Comparison of ENCODE assay signal across 15 cellular contexts in the genomic region with DNA sequence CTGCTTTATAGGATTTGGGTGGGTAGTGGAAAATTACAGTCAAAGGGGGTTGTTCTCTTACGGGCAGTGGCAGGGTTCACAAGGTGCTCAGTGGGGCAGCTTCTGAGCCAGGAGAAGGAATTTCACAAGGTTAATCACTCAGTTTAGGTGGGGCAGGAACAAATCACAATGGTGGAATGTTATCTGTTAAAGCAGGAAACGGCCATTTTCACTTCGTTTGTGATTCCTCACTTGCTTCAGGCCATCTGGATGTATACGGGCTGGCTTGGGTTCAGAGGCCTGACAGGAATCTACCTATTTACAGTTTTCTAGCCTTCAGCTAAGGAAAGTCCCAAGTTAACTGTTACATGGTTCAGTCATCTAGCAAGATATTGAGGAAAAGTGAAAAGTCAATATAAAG.
A peak's percentile ranks its signal among the peaks of the same experiment; 100 is the strongest.
DNase-seq lines count a peak whose midpoint lies in the region; ATAC-seq and TF ChIP-seq lines count a peak whose summit lies in the region.
"Had no signal": no experiment of that assay in that cellular context is flagged by ENCODE, and none has a peak within 500 bp of the region (broad histone marks: within the 10 kb centered on the region; RNA-seq: fewer than 3 reads in every experiment).

No MANE protein-coding gene starts in this region.

- H3K27ac ChIP-seq in breast epithelium (no peak overlapping the region), mammary epithelial cell (ENCODE audit: insufficient read depth, low read depth, low read length) (no peak overlapping the region)
- H3K27ac ChIP-seq: 22Rv1; BLaER1 treated with 17β-estradiol and CSF1 and Interleukin-3, amounts not matched to agents 10 nM and 100 nM; HL-60 had no signal

- H3K4me3 ChIP-seq in breast epithelium (no peak overlapping the region), mammary epithelial cell (replicated peaks in 1 of 3; ENCODE audit: insufficient read depth in 1 of 3, low read depth in 2 of 3, low read length in 3 of 3) (no peak overlapping the region), epithelial cell of esophagus (ENCODE audit: low read length) (no peak overlapping the region)
- H3K4me3 ChIP-seq: BLaER1 treated with 17β-estradiol and CSF1 and Interleukin-3, amounts not matched to agents 10 nM and 100 nM had no signal

- H2AFZ ChIP-seq in mammary epithelial cell (ENCODE audit: low read depth, low read length) = peak overlapping the region; percentile 69

- 40% methylated on average over 4 of the region's 4 CpGs for WGBS in mammary epithelial cell (ENCODE audit: low coverage, missing lambda C conversion rate)

- H3K9ac ChIP-seq in mammary epithelial cell (ENCODE audit: insufficient read depth, low read length) = no peak overlapping the region
- H3K9ac ChIP-seq: BLaER1 treated with 17β-estradiol and CSF1 and Interleukin-3, amounts not matched to agents 10 nM and 100 nM had no signal

- H3K27me3 Mint-ChIP-seq in MCF 10A (ENCODE audit: insufficient read depth, unreplicated experiment) = no peaks in the 10 kb centered on the region
- H3K27me3 Mint-ChIP-seq: CD4-positive, CD25-positive, alpha-beta regulatory T cell had no signal

- TF ChIP-seq POLR2A in breast epithelium (IDR thresholded peaks at IDR 0.05) = no peak

- H3K79me2 ChIP-seq in mammary epithelial cell (ENCODE audit: insufficient read depth, low read length) = no peaks in the 10 kb centered on the region

- H3K36me3 ChIP-seq in breast epithelium (no peaks in the 10 kb centered on the region), mammary epithelial cell (ENCODE audit: insufficient read depth, low read length) (no peaks in the 10 kb centered on the region)
- H3K36me3 ChIP-seq: BLaER1 treated with 17β-estradiol and CSF1 and Interleukin-3, amounts not matched to agents 10 nM and 100 nM had no signal

- POLR2A ChIA-PET in MCF 10A (lab: Yijun Ruan, JAX) = no interaction called here

- no peaks in the 10 kb centered on the region for H3K4me1 ChIP-seq in breast epithelium
- no peaks in the 10 kb centered on the region for H3K4me1 ChIP-seq in mammary epithelial cell (ENCODE audit: insufficient read depth, low read length)
- H3K4me1 ChIP-seq: BLaER1 treated with 17β-estradiol and CSF1 and Interleukin-3, amounts not matched to agents 10 nM and 100 nM had no signal

- no peak overlapping the region for H3K4me3 Mint-ChIP-seq in MCF 10A (ENCODE audit: unreplicated experiment)
- H3K4me3 Mint-ChIP-seq: CD4-positive, CD25-positive, alpha-beta regulatory T cell; H9 had no signal

- in situ Hi-C loops in mammary epithelial cell (cut with MboI; ENCODE audit: low sequenced_read_pairs in 2 of 2) = no loop called here

- no peaks in the 10 kb centered on the region for H3K36me3 Mint-ChIP-seq in MCF 10A (ENCODE audit: insufficient read depth, unreplicated experiment)
- H3K36me3 Mint-ChIP-seq: CD4-positive, CD25-positive, alpha-beta regulatory T cell had no signal

- H3K27ac Mint-ChIP-seq in MCF 10A (ENCODE audit: low read depth, unreplicated experiment) = peak overlapping the region; percentile 10
- H3K27ac Mint-ChIP-seq: CD4-positive, CD25-positive, alpha-beta regulatory T cell had no signal

- H3K27me3 ChIP-seq in breast epithelium (no peaks in the 10 kb centered on the region), mammary epithelial cell (ENCODE audit: insufficient read depth, low read length) (peaks cover 2% of the 10 kb centered on the region)
- H3K27me3 ChIP-seq: BLaER1 treated with 17β-estradiol and CSF1 and Interleukin-3, amounts not matched to agents 10 nM and 100 nM had no signal

- ATAC-seq in HG02884 (IDR thresholded peaks at IDR 0.05; ENCODE audit: unreplicated experiment) = no peak

- peaks cover 22% of the 10 kb centered on the region for H3K9me3 Mint-ChIP-seq in MCF 10A (ENCODE audit: unreplicated experiment)

- CTCF ChIA-PET in MCF 10A (lab: Yijun Ruan, JAX) (interaction anchor here (0.6 to 4.0 kb wide), 2 partner anchors 13 to 488 kb away, joined by 3 to 15 read pairs; no protein-coding TSS in a partner anchor), mammary epithelial cell (lab: Charles Lee; ENCODE audit: low non-redundant PET) (no interaction called here)

- intact Hi-C loops in MCF 10A (cut with micrococcal nuclease) (no loop called here), breast epithelium (cut with DNase I; ENCODE audit: low total_unique reads) (no loop called here), mammary epithelial cell (cut with micrococcal nuclease) (no loop called here)

- BruUV-seq in MCF 10A (replicated peaks; lab: Mats Ljungman, UMichigan) (no TSS peak), mammary epithelial cell (replicated peaks; lab: Mats Ljungman, UMichigan) (no TSS peak)

- no peak for TF ChIP-seq CTCF in MCF 10A (IDR thresholded peaks at IDR 0.05; ENCODE audit: unreplicated experiment)
- TF ChIP-seq CTCF in breast epithelium (IDR thresholded peaks at IDR 0.05) = no peak
- no peak for TF ChIP-seq CTCF in mammary epithelial cell (conservative IDR thresholded peaks at IDR 0.05 in 1 of 2, IDR thresholded peaks at IDR 0.05 in 1 of 2; ENCODE audit: extremely low read depth in 1 of 2, insufficient read depth in 1 of 2, low read depth in 1 of 2, low read length in 2 of 2)
- no peak for TF ChIP-seq CTCF in epithelial cell of esophagus (IDR thresholded peaks at IDR 0.05; ENCODE audit: insufficient read depth, low read depth, low read length, missing control alignments)

- DNase-seq in MCF 10A (ENCODE audit: unreplicated experiment) (no peak), breast epithelium (ENCODE audit: low spot score in 2 of 2) (no peak), mammary epithelial cell (no peak), epithelial cell of esophagus (ENCODE audit: low read depth) (peak; percentile 38), SKM-1 treated with dmso at 0.1 percent for 144 hours (lab: John Stamatoyannopoulos, UW; ENCODE audit: unreplicated experiment) (no peak), mesenteric fat pad (ENCODE audit: low spot score) (no peak), NCI-H187 (lab: John Stamatoyannopoulos, UW) (no peak)
- DNase-seq: AML-193; CD4-positive, CD25-positive, alpha-beta regulatory T cell; DMS53; H9 had no signal

- H3K4me1 Mint-ChIP-seq in MCF 10A (ENCODE audit: insufficient read depth, unreplicated experiment) = peaks cover 16% of the 10 kb centered on the region
- H3K4me1 Mint-ChIP-seq: CD4-positive, CD25-positive, alpha-beta regulatory T cell had no signal

- H3K4me2 ChIP-seq in mammary epithelial cell (ENCODE audit: insufficient read depth, low read depth, low read length) = no peak overlapping the region
- H3K4me2 ChIP-seq: BLaER1 treated with 17β-estradiol and CSF1 and Interleukin-3, amounts not matched to agents 10 nM and 100 nM had no signal

- no peaks in the 10 kb centered on the region for H3K9me3 ChIP-seq in breast epithelium
- H3K9me3 ChIP-seq in mammary epithelial cell (replicated peaks; ENCODE audit: insufficient read depth, low read length) = no peaks in the 10 kb centered on the region

- no peaks in the 10 kb centered on the region for H4K20me1 ChIP-seq in mammary epithelial cell (ENCODE audit: insufficient read depth, low read length)
- H4K20me1 ChIP-seq: BLaER1 treated with 17β-estradiol and CSF1 and Interleukin-3, amounts not matched to agents 10 nM and 100 nM had no signal

- dilution Hi-C loops in mammary epithelial cell (cut with HindIII; ENCODE audit: low sequenced_read_pairs) = no loop called here
